ENCODE assay signal across 9 cellular contexts in the genomic region with DNA sequence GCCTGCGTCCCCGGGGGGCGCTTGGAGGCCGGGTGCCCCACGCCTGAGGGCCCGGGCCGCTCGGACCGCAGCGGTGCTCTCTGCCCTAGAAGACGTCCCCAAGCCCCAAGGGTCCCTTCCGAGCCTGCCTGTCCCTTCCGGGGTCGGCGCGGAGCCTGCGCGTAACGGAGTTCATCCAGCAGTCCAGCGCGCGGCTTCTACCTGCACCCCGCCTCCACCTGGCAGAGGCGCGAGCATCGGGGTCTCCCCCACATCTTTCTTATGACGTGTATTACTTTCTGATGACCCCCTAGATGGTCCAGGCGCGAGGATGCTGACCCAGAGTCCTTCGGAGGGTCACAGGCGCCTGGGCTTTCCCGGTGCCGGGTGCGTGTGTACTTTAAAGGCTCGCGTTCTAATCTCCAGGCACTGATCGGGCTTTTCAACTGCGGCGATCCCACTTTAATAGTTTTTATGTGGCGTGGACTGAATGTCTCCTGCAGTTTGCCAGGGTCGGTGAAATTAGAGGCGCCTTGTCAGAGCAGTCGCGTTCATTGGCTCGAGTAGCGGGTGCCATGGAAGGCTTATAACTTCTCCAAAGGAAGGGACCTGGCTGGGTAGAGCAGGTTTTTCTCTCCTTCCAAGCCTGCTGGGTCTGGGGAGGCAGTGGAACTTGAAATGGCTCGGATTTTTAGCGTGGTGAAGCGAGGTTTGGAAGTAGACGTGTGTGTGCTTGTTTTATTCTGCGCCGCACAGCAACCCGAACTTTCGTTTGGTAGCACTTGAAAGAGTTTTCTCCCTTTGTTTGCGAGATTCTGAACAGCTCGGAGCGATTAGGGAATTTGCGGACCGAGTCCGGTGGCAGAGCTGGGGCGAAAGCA. TPM values are rescaled to one million over a fixed set of nuclear protein-coding genes. Genes with fewer than 3 reads are reported as not detected.
DNase-seq lines count a peak whose midpoint lies in the region; ATAC-seq and TF ChIP-seq lines count a peak whose summit lies in the region.
"Had no signal": no experiment of that assay in that cellular context is flagged by ENCODE, and none has a peak within 500 bp of the region (broad histone marks: within the 10 kb centered on the region; RNA-seq: fewer than 3 reads in every experiment).

No MANE protein-coding gene starts in this region.

- H3K4me1 ChIP-seq in ACC112 (ENCODE audit: control insufficient read depth, insufficient read depth, low read length, unreplicated experiment) (peaks cover 8% of the 10 kb centered on the region), ectodermal cell (ENCODE audit: control insufficient read depth, insufficient read depth, low read length) (peaks cover 10% of the 10 kb centered on the region), mucosa of descending colon (ENCODE audit: low read depth) (peaks cover 6% of the 10 kb centered on the region)

- peak overlapping the region; percentile 58 for H2AFZ ChIP-seq in ACC112 (ENCODE audit: low read length, unreplicated experiment)

- no peaks in the 10 kb centered on the region for H3K9me3 Mint-ChIP-seq in IgD-negative memory B cell
- H3K9me3 Mint-ChIP-seq: activated B cell treated with CpG ODN at 0.5 μM for 24 hours had no signal

- peaks cover 26% of the 10 kb centered on the region for H3K79me2 ChIP-seq in ACC112 (ENCODE audit: control insufficient read depth, insufficient read depth, low read length, unreplicated experiment)

- DNase-seq in mucosa of descending colon: peak in 1 of 3 donors; percentile 37
- no peak for DNase-seq in 8988T
- DNase-seq in GOT3 (lab: John Stamatoyannopoulos, UW): no peak
- DNase-seq: activated B cell treated with CpG ODN at 0.5 μM for 24 hours had no signal

- intact Hi-C loops in mucosa of descending colon (cut with DNase I, micrococcal nuclease): no loop called here

- H3K36me3 ChIP-seq in ACC112 (ENCODE audit: insufficient read depth, low read length) (no peaks in the 10 kb centered on the region), ectodermal cell (ENCODE audit: control insufficient read depth, insufficient read depth, low read length) (no peaks in the 10 kb centered on the region), mucosa of descending colon (ENCODE audit: low read depth) (no peaks in the 10 kb centered on the region)

- no peaks in the 10 kb centered on the region for H3K9me3 ChIP-seq in ectodermal cell (ENCODE audit: control insufficient read depth, low read length)
- no peaks in the 10 kb centered on the region for H3K9me3 ChIP-seq in mucosa of descending colon

- H3K36me3 Mint-ChIP-seq in IgD-negative memory B cell: no peaks in the 10 kb centered on the region

- peaks cover 7 to 19% (median 11%) of the 10 kb centered on the region in 3 donors for H3K4me1 Mint-ChIP-seq in IgD-negative memory B cell

- ATAC-seq in mucosa of descending colon (peak; percentile 16), HG03095 (IDR thresholded peaks at IDR 0.05; ENCODE audit: unreplicated experiment) (no peak), GM19397 (IDR thresholded peaks at IDR 0.05; ENCODE audit: unreplicated experiment) (no peak)

- H3K4me3 Mint-ChIP-seq in IgD-negative memory B cell: peak overlapping the region in 3 of 4 donors; percentile 6 to 37 (median 33)

- no peak overlapping the region for H3K27ac Mint-ChIP-seq in IgD-negative memory B cell
- H3K27ac Mint-ChIP-seq: activated B cell treated with CpG ODN at 0.5 μM for 24 hours had no signal

- 0 to 1% methylated on average over 61 of the region's 61 CpGs for WGBS in ectodermal cell, 2 experiments

- H3K4me3 ChIP-seq in ACC112 (ENCODE audit: low read depth, low read length): peak overlapping the region; percentile 83
- peak overlapping the region; percentile 66 for H3K4me3 ChIP-seq in ectodermal cell (ENCODE audit: insufficient read depth, low read depth, low read length)
- H3K4me3 ChIP-seq in mucosa of descending colon: no peak overlapping the region

- H3K27me3 Mint-ChIP-seq in IgD-negative memory B cell: peaks cover 26% of the 10 kb centered on the region

- no peak for TF ChIP-seq CTCF in mucosa of descending colon (IDR thresholded peaks at IDR 0.05)

- H3K27me3 ChIP-seq in ACC112 (ENCODE audit: insufficient read depth, low read length): peaks cover 37% of the 10 kb centered on the region
- peaks cover 72% of the 10 kb centered on the region for H3K27me3 ChIP-seq in ectodermal cell (ENCODE audit: control insufficient read depth, insufficient read depth, low read length, poor library complexity, severe bottlenecking)

- peak overlapping the region; percentile 9; the same call in 1 of the 2 replicates for H3K27ac ChIP-seq in ACC112 (ENCODE audit: low read depth, low read length)
- H3K27ac ChIP-seq in ectodermal cell (ENCODE audit: insufficient read depth, low read depth, low read length, poor library complexity, severe bottlenecking): no peak overlapping the region

RNA-seq across cellular contexts. Expression of gene EYA4, which starts 1.0 kb away (rescaled TPM):
- polyA plus RNA-seq in IgD-negative memory B cell: not detected
- polyA plus RNA-seq in ectodermal cell (2013, experiment 1 of 4): 10.6 TPM
- polyA plus RNA-seq in ectodermal cell (2013, experiment 2 of 4): 8.6 TPM
- polyA plus RNA-seq in ectodermal cell (2013, experiment 3 of 4): 5.3 TPM
- 7.6 TPM for polyA plus RNA-seq in ectodermal cell (2013, experiment 4 of 4)
- under 1 TPM in 2 of 3 donors, not detected in 1; 0.41 to 0.66 TPM for total RNA-seq in mucosa of descending colon
